ENCODE assay signal across 7 cellular contexts in genomic region chr19:54465367-54466109, GRCh38. TPM values are rescaled to one million over a fixed set of nuclear protein-coding genes. Genes with fewer than 3 reads are reported as not detected.
DNase-seq lines count a peak whose midpoint lies in the region; TF ChIP-seq lines count a peak whose summit lies in the region.
"Had no signal": no experiment of that assay in that cellular context is flagged by ENCODE, and none has a peak within 500 bp of the region (broad histone marks: within the 10 kb centered on the region; RNA-seq: fewer than 3 reads in every experiment).

No MANE protein-coding gene starts in this region.

- intact Hi-C loops in activated naive CD4-positive, alpha-beta T cell treated with anti-CD3 and anti-CD28 coated beads for 36 hours (cut with micrococcal nuclease): loop anchor here (2.0 to 10.0 kb wide), 4 partner anchors 619 to 1189 kb away; partner anchors contain the start of genes KMT5C, PPP1R12C and U2AF2
- intact Hi-C loops in esophagus muscularis mucosa (cut with DNase I): no loop called here
- intact Hi-C loops in tibial artery (cut with DNase I; ENCODE audit: low total_unique reads): loop anchor here (5.0 kb wide), 1 partner anchor 652 kb away; the partner anchor contains the start of gene PPP1R12C

- peak overlapping the region; percentile 68 to 90 (median 70) for H3K4me3 ChIP-seq in esophagus muscularis mucosa
- peak overlapping the region; percentile 62 to 85 for H3K4me3 ChIP-seq in tibial artery

- H3K36me3 ChIP-seq in esophagus muscularis mucosa: peaks cover 11 to 19% (median 18%) of the 10 kb centered on the region in 4 donors
- peaks cover 11 to 17% (median 11%) of the 10 kb centered on the region in 3 donors for H3K36me3 ChIP-seq in tibial artery

- H3K27ac Mint-ChIP-seq in activated naive CD4-positive, alpha-beta T cell treated with anti-CD3 and anti-CD28 coated beads for 36 hours: no peak overlapping the region

- TF ChIP-seq EP300 in esophagus muscularis mucosa (IDR thresholded peaks at IDR 0.05): no peak

- peak overlapping the region in 1 of 4 donors; percentile 39 for H3K27ac ChIP-seq in esophagus muscularis mucosa (replicated peaks in 1 of 4)
- H3K27ac ChIP-seq in tibial artery: no peak overlapping the region

- H3K9me3 Mint-ChIP-seq in activated naive CD4-positive, alpha-beta T cell treated with anti-CD3 and anti-CD28 coated beads for 36 hours: no peaks in the 10 kb centered on the region

- WGBS in esophagus muscularis mucosa: 77% methylated on average over 46 of the region's 58 CpGs

- H3K27me3 Mint-ChIP-seq in activated naive CD4-positive, alpha-beta T cell treated with anti-CD3 and anti-CD28 coated beads for 36 hours (ENCODE audit: low read depth): peaks cover 32% of the 10 kb centered on the region

- H3K4me1 ChIP-seq in esophagus muscularis mucosa: peaks cover 28 to 62% (median 58%) of the 10 kb centered on the region in 4 donors
- H3K4me1 ChIP-seq in tibial artery: peaks cover 6 to 33% (median 24%) of the 10 kb centered on the region in 4 donors

- peak overlapping the region; percentile 54 for H3K4me3 Mint-ChIP-seq in activated naive CD4-positive, alpha-beta T cell treated with anti-CD3 and anti-CD28 coated beads for 36 hours

- H3K4me1 Mint-ChIP-seq in activated naive CD4-positive, alpha-beta T cell treated with anti-CD3 and anti-CD28 coated beads for 36 hours (ENCODE audit: low read depth): peaks cover 15% of the 10 kb centered on the region

- TF ChIP-seq POLR2A in esophagus muscularis mucosa (IDR thresholded peaks at IDR 0.05; ENCODE audit: low read depth): no peak

- H3K36me3 Mint-ChIP-seq in activated naive CD4-positive, alpha-beta T cell treated with anti-CD3 and anti-CD28 coated beads for 36 hours (ENCODE audit: low read depth): peaks cover 6% of the 10 kb centered on the region

- TF ChIP-seq CTCF in esophagus muscularis mucosa (IDR thresholded peaks at IDR 0.05) (no peak), tibial artery (IDR thresholded peaks at IDR 0.05) (no peak)

- no peak for DNase-seq in activated naive CD4-positive, alpha-beta T cell treated with anti-CD3 and anti-CD28 coated beads for 36 hours
- no peak for DNase-seq in activated naive CD4-positive, alpha-beta T cell treated with anti-CD3 and anti-CD28 coated beads, Interleukin-2, amount 50 U/mL, for 16 hours
- DNase-seq in esophagus muscularis mucosa (ENCODE audit: extremely low spot score) (no peak), tibial artery (peak in 1 of 2 donors; percentile 69), NCI-H82 treated with DMSO at 0.1 percent for 48 hours (lab: John Stamatoyannopoulos, UW; ENCODE audit: unreplicated experiment) (no peak), SKM-1 (lab: John Stamatoyannopoulos, UW; ENCODE audit: unreplicated experiment) (no peak)

- H3K27me3 ChIP-seq in esophagus muscularis mucosa (peaks cover 0 to 12% (median 0%) of the 10 kb centered on the region in 4 donors), tibial artery (peaks cover 0 to 2% of the 10 kb centered on the region in 2 donors)
- H3K27me3 ChIP-seq: ascending aorta had no signal

- H3K9me3 ChIP-seq in esophagus muscularis mucosa (no peaks in the 10 kb centered on the region), tibial artery (no peaks in the 10 kb centered on the region)
- H3K9me3 ChIP-seq: ascending aorta had no signal

- CTCF ChIA-PET in activated naive CD4-positive, alpha-beta T cell treated with anti-CD3 and anti-CD28 coated beads for 36 hours (lab: Charles Lee): no interaction called here

RNA-seq across cellular contexts. Expression of gene LENG9, which starts 2.0 kb away (rescaled TPM):
- total RNA-seq in activated naive CD4-positive, alpha-beta T cell treated with anti-CD3 and anti-CD28 coated beads for 36 hours: 1 to 10 TPM; 5.7 to 7.1 TPM
- total RNA-seq in esophagus muscularis mucosa: 1 to 10 TPM; 5.4 to 9.3 (median 8.1) TPM

RNA-seq across cellular contexts. Expression of gene CDC42EP5, which starts 7.6 kb away (rescaled TPM):
- not detected for total RNA-seq in activated naive CD4-positive, alpha-beta T cell treated with anti-CD3 and anti-CD28 coated beads for 36 hours
- 10 to 100 TPM; 10.8 to 27.1 (median 20.6) TPM for total RNA-seq in esophagus muscularis mucosa

RNA-seq across cellular contexts. Expression of gene LENG8, which starts 16.5 kb away (rescaled TPM):
- total RNA-seq in activated naive CD4-positive, alpha-beta T cell treated with anti-CD3 and anti-CD28 coated beads for 36 hours: 100 to 1,000 TPM; 171 to 175 TPM
- 100 to 1,000 TPM in 1 of 4 donors, 10 to 100 TPM in 3; 42.9 to 115 (median 72.2) TPM for total RNA-seq in esophagus muscularis mucosa

RNA-seq across cellular contexts. Expression of gene LAIR2, which starts 37.1 kb away (rescaled TPM):
- under 1 TPM; 0.45 to 0.69 TPM for total RNA-seq in activated naive CD4-positive, alpha-beta T cell treated with anti-CD3 and anti-CD28 coated beads for 36 hours
- not detected for total RNA-seq in esophagus muscularis mucosa
- total RNA-seq: ascending aorta had no signal

RNA-seq across cellular contexts. Expression of gene TTYH1, which starts 50.3 kb away (rescaled TPM):
- total RNA-seq in activated naive CD4-positive, alpha-beta T cell treated with anti-CD3 and anti-CD28 coated beads for 36 hours: not detected
- total RNA-seq in esophagus muscularis mucosa: 1 to 10 TPM in 3 of 4 donors, under 1 TPM in 1; 0.83 to 8.0 (median 5.6) TPM

Comparison
In these comparisons a context has a peak if more than half of its experiments do, and no peak if none do; other contexts are left out.
1. RNA of gene CDC42EP5, which starts 7.6 kb away (total RNA-seq): 10.8 to 27.1 TPM in esophagus muscularis mucosa; not detected in activated naive CD4-positive, alpha-beta T cell treated with anti-CD3 and anti-CD28 coated beads for 36 hours; every median in the first group is over 10 times any median in the second.